In the genomic region with DNA sequence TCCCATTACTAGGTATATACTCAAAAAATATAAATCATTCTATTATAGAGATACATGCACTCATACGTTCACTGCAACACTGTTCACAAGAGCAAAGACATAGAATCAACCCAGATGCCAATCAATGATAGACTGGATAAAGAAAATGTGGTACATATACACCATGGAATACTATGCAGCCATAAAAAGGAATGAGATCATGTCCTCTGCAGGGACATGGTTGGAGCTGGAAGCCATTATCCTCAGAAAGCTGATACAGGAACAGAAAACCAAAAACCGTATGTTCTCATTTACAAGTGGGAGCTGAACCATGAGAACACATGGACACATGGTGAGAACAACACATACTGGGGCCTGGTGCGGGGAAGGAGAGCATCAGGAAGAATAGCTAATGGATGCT, we compare ENCODE assay signal across 1 cellular context.
TF ChIP-seq lines count a peak whose summit lies in the region.

No MANE protein-coding gene starts in this region.

TF ChIP-seq in HEK293, 187 proteins besides CTCF, POLR2A, EP300 and RAD21:
- TF ChIP-seq, protein P1, sequence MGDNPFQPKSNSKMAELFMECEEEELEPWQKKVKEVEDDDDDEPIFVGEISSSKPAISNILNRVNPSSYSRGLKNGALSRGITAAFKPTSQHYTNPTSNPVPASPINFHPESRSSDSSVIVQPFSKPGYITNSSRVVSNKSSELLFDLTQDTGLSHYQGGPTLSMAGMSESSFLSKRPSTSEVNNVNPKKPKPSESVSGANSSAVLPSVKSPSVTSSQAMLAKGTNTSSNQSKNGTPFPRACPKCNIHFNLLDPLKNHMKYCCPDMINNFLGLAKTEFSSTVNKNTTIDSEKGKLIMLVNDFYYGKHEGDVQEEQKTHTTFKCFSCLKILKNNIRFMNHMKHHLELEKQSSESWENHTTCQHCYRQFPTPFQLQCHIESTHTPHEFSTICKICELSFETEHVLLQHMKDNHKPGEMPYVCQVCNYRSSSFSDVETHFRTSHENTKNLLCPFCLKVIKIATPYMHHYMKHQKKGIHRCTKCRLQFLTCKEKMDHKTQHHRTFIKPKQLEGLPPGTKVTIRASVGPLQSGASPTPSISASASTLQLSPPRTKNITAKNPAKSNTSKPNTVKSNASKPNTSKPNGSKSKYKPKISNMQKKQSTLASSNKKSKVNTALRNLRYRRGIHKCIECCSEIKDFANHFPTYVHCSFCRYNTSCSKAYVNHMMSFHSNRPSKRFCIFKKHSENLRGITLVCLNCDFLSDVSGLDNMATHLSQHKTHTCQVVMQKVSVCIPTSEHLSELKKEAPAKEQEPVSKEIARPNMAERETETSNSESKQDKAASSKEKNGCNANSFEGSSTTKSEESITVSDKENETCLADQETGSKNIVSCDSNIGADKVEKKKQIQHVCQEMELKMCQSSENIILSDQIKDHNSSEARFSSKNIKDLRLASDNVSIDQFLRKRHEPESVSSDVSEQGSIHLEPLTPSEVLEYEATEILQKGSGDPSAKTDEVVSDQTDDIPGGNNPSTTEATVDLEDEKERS (tag by site-specific recombination; IDR thresholded peaks at IDR 0.05) = peak; percentile 73; the same call in 1 of the 2 replicates
- TF ChIP-seq ZNF146 (tag by site-specific recombination; IDR thresholded peaks at IDR 0.05) = peak; percentile 79
